ENCODE assay signal across 8 cellular contexts in genomic region chr18:48896875-48897511, GRCh38. TPM values are rescaled to one million over a fixed set of nuclear protein-coding genes. Genes with fewer than 3 reads are reported as not detected.
DNase-seq lines count a peak whose midpoint lies in the region; ATAC-seq lines count a peak whose summit lies in the region.

No MANE protein-coding gene starts in this region.

- H3K23ac ChIP-seq in mesenchymal stem cell (ENCODE audit: low read length in 2 of 2) = no peak overlapping the region

- 76% methylated on average over 9 of the region's 9 CpGs for WGBS in mesenchymal stem cell

- H2BK120ac ChIP-seq in mesenchymal stem cell (ENCODE audit: low read depth, low read length) = no peak overlapping the region

- H3K4me3 ChIP-seq in mesenchymal stem cell (ENCODE audit: insufficient read depth in 1 of 2, low read depth in 1 of 2, low read length in 2 of 2) = no peak overlapping the region

- H3K27ac ChIP-seq in caudate nucleus (ENCODE audit: low read depth, low read length) (peak overlapping the region; percentile 68), mesenchymal stem cell (ENCODE audit: low read length, poor library complexity, severe bottlenecking) (no peak overlapping the region)

- H4K91ac ChIP-seq in mesenchymal stem cell (ENCODE audit: low read length) = no peak overlapping the region

- no peaks in the 10 kb centered on the region for H3K36me3 ChIP-seq in mesenchymal stem cell (ENCODE audit: control insufficient read depth in 1 of 2, insufficient read depth in 2 of 2, low read depth in 1 of 2, low read length in 2 of 2)

- peak overlapping the region in 1 of 2 experiments; percentile 84 for H3K14ac ChIP-seq in mesenchymal stem cell (ENCODE audit: low read length in 2 of 2)

- H3K9ac ChIP-seq in mesenchymal stem cell (ENCODE audit: low read length) = peak overlapping the region; percentile 5

- no peaks in the 10 kb centered on the region for H3K79me1 ChIP-seq in mesenchymal stem cell (replicated peaks; ENCODE audit: low read length, poor library complexity, severe bottlenecking)

- H2AFZ ChIP-seq in mesenchymal stem cell (ENCODE audit: low read depth, low read length) = no peak overlapping the region

- H3K27me3 ChIP-seq in mesenchymal stem cell (ENCODE audit: control insufficient read depth in 1 of 2, insufficient read depth in 1 of 2, low read length in 2 of 2) = no peaks in the 10 kb centered on the region

- no peak overlapping the region for H3K4ac ChIP-seq in mesenchymal stem cell (ENCODE audit: low read depth in 1 of 2, low read length in 2 of 2)

- no peak overlapping the region for H3K4me2 ChIP-seq in mesenchymal stem cell (ENCODE audit: low read length, poor library complexity, severe bottlenecking)

- H2BK15ac ChIP-seq in mesenchymal stem cell (ENCODE audit: low read depth, poor library complexity, severe bottlenecking) = peak overlapping the region; percentile 68

- peaks cover 17% of the 10 kb centered on the region for H3K4me1 ChIP-seq in mesenchymal stem cell (ENCODE audit: control insufficient read depth, insufficient read depth, low read depth, low read length)

- H3K18ac ChIP-seq in mesenchymal stem cell (ENCODE audit: low read depth in 1 of 2, low read length in 2 of 2) = peak overlapping the region; percentile 10 to 50

- no peaks in the 10 kb centered on the region for H3K9me3 ChIP-seq in mesenchymal stem cell (ENCODE audit: control insufficient read depth, low read length)

- DNase-seq in CD1c-positive myeloid dendritic cell (ENCODE audit: extremely low spot score) (peak; percentile 98), NAMALWA (ENCODE audit: low spot score) (peak; percentile 51), caudate nucleus (lab: John Stamatoyannopoulos, UW) (peak in 14 of 61 donors; percentile 22 to 57 (median 33)), mesenchymal stem cell (peak; percentile 43), NCI-H187 treated with DMSO at 0.1 percent for 48 hours (lab: John Stamatoyannopoulos, UW) (no peak), NCI-H187 (lab: John Stamatoyannopoulos, UW) (no peak), NCI-H526 treated with DMSO at 0.1 percent for 48 hours (lab: John Stamatoyannopoulos, UW) (no peak)

- peak; percentile 66 for ATAC-seq in GM19372 (IDR thresholded peaks at IDR 0.05; ENCODE audit: low read depth, unreplicated experiment)

- H2BK5ac ChIP-seq in mesenchymal stem cell (ENCODE audit: low read depth, low read length, poor library complexity, severe bottlenecking) = no peak overlapping the region

- H2AK5ac ChIP-seq in mesenchymal stem cell (ENCODE audit: low read length, severe bottlenecking) = peak overlapping the region; percentile 33

- no peak overlapping the region for H4K8ac ChIP-seq in mesenchymal stem cell (ENCODE audit: low read length)

- peak overlapping the region; percentile 40 to 76 for H2BK12ac ChIP-seq in mesenchymal stem cell (ENCODE audit: low read length in 2 of 2)

RNA-seq across cellular contexts. Expression of gene SMAD7, which starts 53.8 kb away (rescaled TPM):
- 9.6 TPM for polyA plus RNA-seq in mesenchymal stem cell (2013, experiment 1 of 2)
- polyA plus RNA-seq in mesenchymal stem cell (2013, experiment 2 of 2) = 9.9 TPM

Comparison
In these comparisons a context has a peak if more than half of its experiments do, and no peak if none do; other contexts are left out.
1. DNase-seq: peak in CD1c-positive myeloid dendritic cell (single experiment), NAMALWA (single experiment) and mesenchymal stem cell (single experiment); none in NCI-H187 treated with DMSO at 0.1 percent for 48 hours (single experiment), NCI-H187 (0 of 2) and NCI-H526 treated with DMSO at 0.1 percent for 48 hours (single experiment).